Comparison of ENCODE assay signal across 8 cellular contexts in the genomic region with DNA sequence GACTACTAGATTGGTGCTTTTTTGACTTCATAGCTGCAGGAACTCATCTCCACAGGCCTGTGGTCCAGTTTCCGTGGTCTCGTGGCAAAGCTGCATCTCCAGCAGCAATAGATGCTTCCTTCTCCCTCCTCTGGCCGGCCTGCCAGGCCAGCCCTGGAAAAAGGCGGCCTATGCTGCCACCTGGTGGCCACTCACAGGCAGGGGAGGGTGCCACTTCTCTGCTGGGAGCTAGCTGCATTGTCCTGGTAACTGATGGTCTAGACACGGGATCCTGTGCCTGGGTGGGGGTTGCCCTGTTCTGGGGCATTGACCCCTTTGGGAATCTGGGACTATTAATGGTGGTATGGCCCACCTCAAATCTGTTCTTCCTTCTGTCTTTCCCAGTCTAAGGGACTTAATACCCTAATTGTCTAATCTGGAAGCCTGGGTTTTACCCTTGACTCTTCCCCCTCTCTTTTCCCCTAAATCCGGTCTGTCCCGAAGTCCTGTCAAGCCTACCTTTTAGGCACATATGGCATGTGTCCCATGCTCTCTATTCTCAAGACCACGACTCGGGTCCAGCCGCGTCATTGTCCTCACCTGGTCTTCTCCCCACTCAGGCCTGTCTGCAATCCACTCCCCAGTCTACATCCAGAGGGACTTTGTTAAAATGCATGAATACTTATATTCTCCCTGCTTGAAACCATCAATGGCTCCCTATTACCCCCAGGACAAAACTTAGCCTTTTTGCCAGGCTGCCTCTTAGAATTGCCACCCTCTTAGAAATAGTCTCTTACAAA. TPM values are rescaled to one million over a fixed set of nuclear protein-coding genes. Genes with fewer than 3 reads are reported as not detected.
DNase-seq lines count a peak whose midpoint lies in the region; ATAC-seq and TF ChIP-seq lines count a peak whose summit lies in the region.

No MANE protein-coding gene starts in this region.

- peaks cover 26% of the 10 kb centered on the region for H3K27me3 Mint-ChIP-seq in activated CD4-positive, alpha-beta T cell treated with anti-CD3 and anti-CD28 coated beads, Interleukin-2, amount 10 ng/mL, durations not matched to agents 7 days and 5 days

- ATAC-seq in GM18520 (IDR thresholded peaks at IDR 0.05; ENCODE audit: unreplicated experiment), result peak; percentile 89
- ATAC-seq in HG03175 (IDR thresholded peaks at IDR 0.05; ENCODE audit: unreplicated experiment), result peak; percentile 78
- ATAC-seq in lower lobe of right lung, result peak; percentile 87 to 90

- no peaks in the 10 kb centered on the region for H3K36me3 ChIP-seq in lower lobe of right lung

- H3K4me1 Mint-ChIP-seq in activated CD4-positive, alpha-beta T cell treated with anti-CD3 and anti-CD28 coated beads, Interleukin-2, amount 10 ng/mL, durations not matched to agents 7 days and 5 days, result peaks cover 18% of the 10 kb centered on the region

- intact Hi-C loops in lower lobe of right lung (cut with DNase I), result loop anchor here (10.0 kb wide), 1 partner anchor 226 kb away; no protein-coding TSS in a partner anchor

- peaks cover 19% of the 10 kb centered on the region for H3K4me1 ChIP-seq in lower lobe of right lung

- no peaks in the 10 kb centered on the region for H3K9me3 ChIP-seq in lower lobe of right lung

- DNase-seq in AG04449 (ENCODE audit: low read depth, low spot score), result no peak
- DNase-seq in NCI-H524 (lab: John Stamatoyannopoulos, UW), result peak; percentile 53 to 82
- DNase-seq in activated CD4-positive, alpha-beta T cell treated with anti-CD3 and anti-CD28 coated beads, Interleukin-2, amount 10 ng/mL, durations not matched to agents 7 days and 5 days, result peak; percentile 79
- peak; percentile 85 for DNase-seq in coronary artery (ENCODE audit: low spot score)
- DNase-seq in lower lobe of right lung, result peak; percentile 82
- DNase-seq in stimulated activated CD8-positive, alpha-beta memory T cell treated with anti-CD3 and anti-CD28 coated beads, Interleukin-12 subunit alpha, Interleukin-12 subunit beta, amount 100 ng/mL, for 24 hours (ENCODE audit: extremely low read depth), result peak; percentile 32

- peaks cover 2% of the 10 kb centered on the region for H3K36me3 Mint-ChIP-seq in activated CD4-positive, alpha-beta T cell treated with anti-CD3 and anti-CD28 coated beads, Interleukin-2, amount 10 ng/mL, durations not matched to agents 7 days and 5 days (ENCODE audit: low read depth)

- H3K27ac ChIP-seq in coronary artery, result no peak overlapping the region
- no peak overlapping the region for H3K27ac ChIP-seq in lower lobe of right lung

- TF ChIP-seq CTCF in AG04449 (IDR thresholded peaks at IDR 0.05; ENCODE audit: insufficient read depth, low read length, missing control alignments) (peak; percentile 95), coronary artery (IDR thresholded peaks at IDR 0.05) (peak; percentile 90), lower lobe of right lung (IDR thresholded peaks at IDR 0.05) (peak; percentile 99)

- H3K9me3 Mint-ChIP-seq in activated CD4-positive, alpha-beta T cell treated with anti-CD3 and anti-CD28 coated beads, Interleukin-2, amount 10 ng/mL, durations not matched to agents 7 days and 5 days, result no peaks in the 10 kb centered on the region

- H3K27me3 ChIP-seq in lower lobe of right lung (ENCODE audit: low read depth), result no peaks in the 10 kb centered on the region

- CTCF ChIA-PET in AG04449 (lab: Yijun Ruan, JAX), result interaction anchor here (0.6 to 20.5 kb wide), 50 partner anchors 10 to 667 kb away, joined by 3 to 831 read pairs (median 5); partner anchors contain the start of genes MORN5, NDUFA8 and TTLL11
- CTCF ChIA-PET in activated CD4-positive, alpha-beta T cell treated with anti-CD3 and anti-CD28 coated beads, Interleukin-2, amount 10 ng/mL, durations not matched to agents 7 days and 5 days (lab: Charles Lee), result interaction anchor here (0.5 to 8.6 kb wide), 14 partner anchors 9 to 460 kb away, joined by 3 to 60 read pairs (median 3); no protein-coding TSS in a partner anchor

- POLR2A ChIA-PET in AG04449 (lab: Yijun Ruan, JAX), result interaction anchor here (1.0 to 1.1 kb wide), 2 partner anchors 225 to 229 kb away, joined by 3 to 9 read pairs; no protein-coding TSS in a partner anchor
- POLR2A ChIA-PET in activated CD4-positive, alpha-beta T cell treated with anti-CD3 and anti-CD28 coated beads, Interleukin-2, amount 10 ng/mL, durations not matched to agents 7 days and 5 days (lab: Charles Lee), result interaction anchor here (0.6 kb wide), 1 partner anchor 238 kb away, joined by 4 read pairs; no protein-coding TSS in a partner anchor

- H3K4me3 Mint-ChIP-seq in activated CD4-positive, alpha-beta T cell treated with anti-CD3 and anti-CD28 coated beads, Interleukin-2, amount 10 ng/mL, durations not matched to agents 7 days and 5 days, result no peak overlapping the region

- no peak overlapping the region for H3K27ac Mint-ChIP-seq in activated CD4-positive, alpha-beta T cell treated with anti-CD3 and anti-CD28 coated beads, Interleukin-2, amount 10 ng/mL, durations not matched to agents 7 days and 5 days

- H3K4me3 ChIP-seq in AG04449 (ENCODE audit: low read depth, low read length), result no peak overlapping the region
- H3K4me3 ChIP-seq in coronary artery, result no peak overlapping the region
- no peak overlapping the region for H3K4me3 ChIP-seq in lower lobe of right lung

RNA-seq across cellular contexts. Expression of gene PTGS1, which starts 20.1 kb away (rescaled TPM):
- not detected for total RNA-seq in activated CD4-positive, alpha-beta T cell treated with anti-CD3 and anti-CD28 coated beads, Interleukin-2, amount 10 ng/mL, durations not matched to agents 7 days and 5 days
- total RNA-seq in lower lobe of right lung, result 14.9 TPM

Comparison
In these comparisons a context has a peak if more than half of its experiments do, and no peak if none do; other contexts are left out.
1. RNA of gene PTGS1, which starts 20.1 kb away (total RNA-seq): 14.9 TPM in lower lobe of right lung (single experiment); not detected in activated CD4-positive, alpha-beta T cell treated with anti-CD3 and anti-CD28 coated beads, Interleukin-2, amount 10 ng/mL, durations not matched to agents 7 days and 5 days; every median in the first group is over 10 times any median in the second.
2. Peak in every context shown above with its lines, with median percentiles within 50 percentile points of each other: CTCF ChIP-seq and ATAC-seq.